ENCODE assay signal across 13 cellular contexts in genomic region chr10:14660872-14661271, GRCh38.
DNase-seq lines count a peak whose midpoint lies in the region; ATAC-seq, FAIRE-seq and TF ChIP-seq lines count a peak whose summit lies in the region.
"Had no signal": no experiment of that assay in that cellular context is flagged by ENCODE, and none has a peak within 500 bp of the region (broad histone marks: within the 10 kb centered on the region; RNA-seq: fewer than 3 reads in every experiment).

No MANE protein-coding gene starts in this region.

- peak overlapping the region; percentile 80 for H3K4me2 ChIP-seq in OCI-LY7 (ENCODE audit: low read length)

- peak; percentile 52 for DNase-seq in CD1c-positive myeloid dendritic cell (ENCODE audit: extremely low spot score)
- DNase-seq in GM19239 (ENCODE audit: insufficient read length, low spot score): no peak
- DNase-seq in OCI-LY7 (ENCODE audit: low spot score): peak; percentile 46
- no peak for DNase-seq in effector memory CD8-positive, alpha-beta T cell
- DNase-seq in activated effector memory CD4-positive, alpha-beta T cell treated with anti-CD3 and anti-CD28 coated beads, Interleukin-2, amount 50 U/mL, for 16 hours: no peak
- no peak for DNase-seq in NCI-H1092 treated with DMSO at 0.1 percent for 48 hours (lab: John Stamatoyannopoulos, UW)
- DNase-seq: effector CD8-positive, alpha-beta T cell; kidney glomerular epithelial cell; NCI-H1417 treated with DMSO at 0.1 percent for 48 hours; NCI-H226; pancreas; small intestine had no signal

- BruUV-seq in OCI-LY7 (replicated peaks; lab: Mats Ljungman, UMichigan): no TSS peak

- H2AFZ ChIP-seq in OCI-LY7 (ENCODE audit: low read length): peak overlapping the region; percentile 57; the same call in 1 of the 2 replicates

- no peaks in the 10 kb centered on the region for H3K9me2 ChIP-seq in OCI-LY7 (ENCODE audit: insufficient read depth, low read length)

- no peaks in the 10 kb centered on the region for H3K27me3 Mint-ChIP-seq in effector memory CD8-positive, alpha-beta T cell

- H3K4me1 Mint-ChIP-seq in effector memory CD8-positive, alpha-beta T cell (ENCODE audit: low read depth in 2 of 2): peaks cover 40 to 55% of the 10 kb centered on the region in 2 donors

- peaks cover 20% of the 10 kb centered on the region for H3K36me3 ChIP-seq in OCI-LY7 (ENCODE audit: insufficient read depth, low read length)
- H3K36me3 ChIP-seq: pancreas had no signal

- H3K9me3 Mint-ChIP-seq in effector memory CD8-positive, alpha-beta T cell: peaks cover 2% of the 10 kb centered on the region in 2 donors

- H3K9me3 ChIP-seq in OCI-LY7 (ENCODE audit: low read length): peaks cover 31% of the 10 kb centered on the region
- H3K9me3 ChIP-seq: pancreas had no signal

- H3K4me3 ChIP-seq in OCI-LY7 (ENCODE audit: low read depth, low read length, poor library complexity, severe bottlenecking): peak overlapping the region; percentile 46
- H3K4me3 ChIP-seq: pancreas had no signal

- intact Hi-C loops in OCI-LY7 (cut with micrococcal nuclease; ENCODE audit: unreplicated experiment): no loop called here

- peak; percentile 58 for FAIRE-seq in GM19239 (lab: Jason Lieb, UNC)
- FAIRE-seq: pancreas, small intestine had no signal

- H4K20me1 ChIP-seq in OCI-LY7 (ENCODE audit: insufficient read depth, low read length): no peaks in the 10 kb centered on the region

- no peak for ATAC-seq in effector memory CD8-positive, alpha-beta T cell (replicated peaks)
- no peak for ATAC-seq in HG03196 (IDR thresholded peaks at IDR 0.05; ENCODE audit: unreplicated experiment)
- ATAC-seq: pancreas had no signal

- no peak for TF ChIP-seq CTCF in OCI-LY7 (conservative IDR thresholded peaks at IDR 0.05; ENCODE audit: low read length)

- H3K36me3 Mint-ChIP-seq in effector memory CD8-positive, alpha-beta T cell (ENCODE audit: insufficient read depth): peaks cover 2% of the 10 kb centered on the region

- H3K4me1 ChIP-seq in OCI-LY7 (ENCODE audit: insufficient read depth, low read length, poor library complexity, severe bottlenecking): peaks cover 61% of the 10 kb centered on the region

- no peak overlapping the region for H3K4me3 Mint-ChIP-seq in effector memory CD8-positive, alpha-beta T cell

- H3K27ac ChIP-seq in OCI-LY7 (ENCODE audit: low read depth, low read length, poor library complexity, severe bottlenecking): peak overlapping the region; percentile 96
- H3K27ac ChIP-seq: pancreas had no signal

- POLR2A ChIA-PET in OCI-LY7 (lab: Charles Lee): no interaction called here

- no peaks in the 10 kb centered on the region for H3K79me2 ChIP-seq in OCI-LY7 (ENCODE audit: insufficient read depth, low read depth, low read length)

- H3K27ac Mint-ChIP-seq in effector memory CD8-positive, alpha-beta T cell: peak overlapping the region; percentile 83 to 98

- CTCF ChIA-PET in OCI-LY7 (lab: Charles Lee; ENCODE audit: unreplicated experiment): no interaction called here

Comparison
In these comparisons a context has a peak if more than half of its experiments do, and no peak if none do; other contexts are left out.
1. DNase-seq: peak in CD1c-positive myeloid dendritic cell (single experiment) and OCI-LY7 (single experiment); none in GM19239 (single experiment), effector memory CD8-positive, alpha-beta T cell (0 of 3), activated effector memory CD4-positive, alpha-beta T cell treated with anti-CD3 and anti-CD28 coated beads, Interleukin-2, amount 50 U/mL, for 16 hours (single experiment) and NCI-H1092 treated with DMSO at 0.1 percent for 48 hours (single experiment).